28 cellular contexts compared by ENCODE assay signal in the genomic region with DNA sequence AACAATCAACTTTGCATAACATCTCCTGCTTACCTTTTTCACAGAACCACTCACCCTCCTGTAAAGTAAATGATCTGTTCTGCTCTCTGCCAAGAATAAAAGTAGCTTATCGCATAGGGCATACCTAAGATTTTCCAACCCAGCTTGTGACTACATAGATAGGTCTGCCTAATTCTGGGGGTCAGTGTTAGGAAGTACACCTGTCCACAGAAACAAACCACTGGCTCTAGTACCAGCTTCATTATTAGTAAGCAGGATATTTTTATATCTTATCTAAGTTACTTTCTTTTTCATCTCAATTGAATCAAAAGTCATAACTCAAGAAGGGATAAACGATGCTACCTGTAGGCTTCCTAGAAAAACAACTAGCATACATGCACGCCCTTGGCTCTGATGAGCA. TPM values are rescaled to one million over a fixed set of nuclear protein-coding genes. Genes with fewer than 3 reads are reported as not detected.
A peak's percentile ranks its signal among the peaks of the same experiment; 100 is the strongest.
DNase-seq lines count a peak whose midpoint lies in the region; ATAC-seq, FAIRE-seq and TF ChIP-seq lines count a peak whose summit lies in the region.
"Had no signal": no experiment of that assay in that cellular context is flagged by ENCODE, and none has a peak within 500 bp of the region (broad histone marks: within the 10 kb centered on the region; RNA-seq: fewer than 3 reads in every experiment).

No MANE protein-coding gene starts in this region.

- H3K79me2 ChIP-seq in GM23338 (replicated peaks; ENCODE audit: insufficient read depth): no peaks in the 10 kb centered on the region

- no peak overlapping the region for H3K9ac ChIP-seq in mesenchymal stem cell (ENCODE audit: low read length)
- H3K9ac ChIP-seq: GM23248 had no signal

- no peak overlapping the region for H2BK5ac ChIP-seq in mesenchymal stem cell (ENCODE audit: low read depth, low read length, poor library complexity, severe bottlenecking)

- no peak overlapping the region for H3K27ac ChIP-seq in GM23338 (ENCODE audit: low read depth)
- peak overlapping the region in 3 of 4 donors; percentile 24 to 38 (median 35) for H3K27ac ChIP-seq in body of pancreas
- H3K27ac ChIP-seq in mesenchymal stem cell (ENCODE audit: low read length, poor library complexity, severe bottlenecking): peak overlapping the region; percentile 81
- no peak overlapping the region for H3K27ac ChIP-seq in esophagus squamous epithelium
- no peak overlapping the region for H3K27ac ChIP-seq in gastroesophageal sphincter
- H3K27ac ChIP-seq: SJSA1 had no signal

- H3K4me3 ChIP-seq in GM23338: no peak overlapping the region
- H3K4me3 ChIP-seq in body of pancreas: no peak overlapping the region
- H3K4me3 ChIP-seq in mesenchymal stem cell (ENCODE audit: insufficient read depth in 1 of 2, low read depth in 1 of 2, low read length in 2 of 2): no peak overlapping the region
- no peak overlapping the region for H3K4me3 ChIP-seq in esophagus squamous epithelium
- no peak overlapping the region for H3K4me3 ChIP-seq in gastroesophageal sphincter
- H3K4me3 ChIP-seq: GM23248, HAP-1, SJSA1 had no signal

- H2AK5ac ChIP-seq in mesenchymal stem cell (ENCODE audit: low read length, severe bottlenecking): peak overlapping the region; percentile 100

- H3K4me3 Mint-ChIP-seq in GM23338 (no peak overlapping the region), HFFc6 (no peak overlapping the region)

- intact Hi-C loops in body of pancreas (cut with DNase I) (no loop called here), esophagus squamous epithelium (cut with DNase I) (no loop called here)

- H2BK12ac ChIP-seq in mesenchymal stem cell (ENCODE audit: low read length in 2 of 2): peak overlapping the region; percentile 73 to 92

- no peak overlapping the region for H3K23ac ChIP-seq in mesenchymal stem cell (ENCODE audit: low read length in 2 of 2)

- no peaks in the 10 kb centered on the region for H3K27me3 ChIP-seq in GM23338 (ENCODE audit: insufficient read depth)
- H3K27me3 ChIP-seq in body of pancreas: no peaks in the 10 kb centered on the region
- no peaks in the 10 kb centered on the region for H3K27me3 ChIP-seq in mesenchymal stem cell (ENCODE audit: control insufficient read depth in 1 of 2, insufficient read depth in 1 of 2, low read length in 2 of 2)
- H3K27me3 ChIP-seq in esophagus squamous epithelium: no peaks in the 10 kb centered on the region
- no peaks in the 10 kb centered on the region for H3K27me3 ChIP-seq in gastroesophageal sphincter
- H3K27me3 ChIP-seq: BE2C, SJSA1 had no signal

- H3K9me3 ChIP-seq in body of pancreas (no peaks in the 10 kb centered on the region), mesenchymal stem cell (ENCODE audit: control insufficient read depth, low read length) (no peaks in the 10 kb centered on the region), esophagus squamous epithelium (no peaks in the 10 kb centered on the region), gastroesophageal sphincter (no peaks in the 10 kb centered on the region)
- H3K9me3 ChIP-seq: BE2C, HAP-1, SJSA1 had no signal

- H2AFZ ChIP-seq in GM23338 (no peak overlapping the region), mesenchymal stem cell (ENCODE audit: low read depth, low read length) (no peak overlapping the region)
- H2AFZ ChIP-seq: GM23248 had no signal

- no peak overlapping the region for H3K14ac ChIP-seq in mesenchymal stem cell (ENCODE audit: low read length in 2 of 2)

- peaks cover 3% of the 10 kb centered on the region; the same call in 1 of the 3 replicates for H3K4me1 Mint-ChIP-seq in GM23338
- H3K4me1 Mint-ChIP-seq in HFFc6 (ENCODE audit: low read depth): peaks cover 38% of the 10 kb centered on the region

- H3K36me3 ChIP-seq in GM23338 (ENCODE audit: insufficient read depth): no peaks in the 10 kb centered on the region
- no peaks in the 10 kb centered on the region for H3K36me3 ChIP-seq in body of pancreas (replicated peaks in 1 of 2; ENCODE audit: insufficient read depth in 1 of 2, low read depth in 2 of 2)
- H3K36me3 ChIP-seq in mesenchymal stem cell (ENCODE audit: control insufficient read depth in 1 of 2, insufficient read depth in 2 of 2, low read depth in 1 of 2, low read length in 2 of 2): no peaks in the 10 kb centered on the region
- H3K36me3 ChIP-seq in esophagus squamous epithelium: no peaks in the 10 kb centered on the region
- H3K36me3 ChIP-seq in gastroesophageal sphincter: no peaks in the 10 kb centered on the region
- H3K36me3 ChIP-seq: BE2C, HAP-1, SJSA1 had no signal

- H3F3A ChIP-seq in GM23338 (replicated peaks; ENCODE audit: low read depth): no peaks in the 10 kb centered on the region

- H3K36me3 Mint-ChIP-seq in GM23338 (ENCODE audit: low read depth) (no peaks in the 10 kb centered on the region), HFFc6 (ENCODE audit: low read depth) (no peaks in the 10 kb centered on the region)

- TF ChIP-seq CTCF in GM23338 (conservative IDR thresholded peaks at IDR 0.05; ENCODE audit: low read depth in 2 of 2) (no peak), body of pancreas (IDR thresholded peaks at IDR 0.05) (no peak), esophagus squamous epithelium (IDR thresholded peaks at IDR 0.05) (no peak), gastroesophageal sphincter (IDR thresholded peaks at IDR 0.05) (no peak), HFFc6 (IDR thresholded peaks at IDR 0.05) (no peak)

- peak; percentile 5 for DNase-seq in GM23338 (ENCODE audit: low spot score)
- DNase-seq in body of pancreas: no peak
- no peak for DNase-seq in mesenchymal stem cell
- DNase-seq in urothelium cell line (ENCODE audit: low spot score): no peak
- DNase-seq in NCI-H774 (lab: John Stamatoyannopoulos, UW): no peak
- no peak for DNase-seq in esophagus squamous epithelium (lab: John Stamatoyannopoulos, UW)
- DNase-seq in HFFc6: no peak
- DNase-seq: ACHN; BE2C; Calu3; DMS79 treated with DMSO at 0.1 percent for 48 hours; GM23248; Karpas-422; MV-4-11; NCI-H1105; NCI-H1436 treated with DMSO at 0.1 percent for 48 hours; NCI-H187 treated with DMSO at 0.1 percent for 48 hours; NCI-H2171 treated with DMSO at 0.1 percent for 48 hours; NCI-H524 treated with DMSO at 0.1 percent for 48 hours; NCI-H82; NK-92 treated with Interleukin-12 subunit alpha and Interleukin-12 subunit beta, amount 100 ng/mL, for 24 hours; PC-3; Right ventricle myocardium superior had no signal

- no peaks in the 10 kb centered on the region for H3K79me1 ChIP-seq in mesenchymal stem cell (replicated peaks; ENCODE audit: low read length, poor library complexity, severe bottlenecking)

- H3K4me2 ChIP-seq in GM23338 (no peak overlapping the region), mesenchymal stem cell (ENCODE audit: low read length, poor library complexity, severe bottlenecking) (no peak overlapping the region)

- TF ChIP-seq POLR2A in body of pancreas (IDR thresholded peaks at IDR 0.05): no peak
- TF ChIP-seq POLR2A in esophagus squamous epithelium (IDR thresholded peaks at IDR 0.05): no peak
- no peak for TF ChIP-seq POLR2A in gastroesophageal sphincter (IDR thresholded peaks at IDR 0.05)

- H3K4ac ChIP-seq in mesenchymal stem cell (ENCODE audit: low read depth in 1 of 2, low read length in 2 of 2): no peak overlapping the region

- H3K4me1 ChIP-seq in GM23338 (ENCODE audit: insufficient read depth) (no peaks in the 10 kb centered on the region), body of pancreas (peaks cover 47% of the 10 kb centered on the region), mesenchymal stem cell (ENCODE audit: control insufficient read depth, insufficient read depth, low read depth, low read length) (peaks cover 9% of the 10 kb centered on the region), esophagus squamous epithelium (no peaks in the 10 kb centered on the region), gastroesophageal sphincter (no peaks in the 10 kb centered on the region)
- H3K4me1 ChIP-seq: BE2C, HAP-1 had no signal

- peak; percentile 53 for FAIRE-seq in urothelium cell line (lab: Jason Lieb, UNC)

- TF ChIP-seq EP300 in gastroesophageal sphincter (IDR thresholded peaks at IDR 0.05): no peak

- no peaks in the 10 kb centered on the region for H3K9me2 ChIP-seq in GM23338 (ENCODE audit: insufficient read depth)

- H3K18ac ChIP-seq in mesenchymal stem cell (ENCODE audit: low read depth in 1 of 2, low read length in 2 of 2): peak overlapping the region; percentile 58 to 72

- no peak overlapping the region for H4K8ac ChIP-seq in mesenchymal stem cell (ENCODE audit: low read length)

- no peak overlapping the region for H2BK15ac ChIP-seq in mesenchymal stem cell (ENCODE audit: low read depth, poor library complexity, severe bottlenecking)

- H2BK120ac ChIP-seq in mesenchymal stem cell (ENCODE audit: low read depth, low read length): no peak overlapping the region

- no peaks in the 10 kb centered on the region for H3K9me3 Mint-ChIP-seq in GM23338
- H3K9me3 Mint-ChIP-seq in HFFc6: no peaks in the 10 kb centered on the region

- H3K27ac Mint-ChIP-seq in GM23338: no peak overlapping the region
- H3K27ac Mint-ChIP-seq in HFFc6: no peak overlapping the region

- 50 to 65% methylated on average over 3 of the region's 3 CpGs for WGBS in body of pancreas, 2 donors
- 63% methylated on average over 2 of the region's 3 CpGs for WGBS in mesenchymal stem cell
- 62 to 85% methylated on average over 3 of the region's 3 CpGs for WGBS in esophagus squamous epithelium, 2 donors
- 73 to 93% methylated on average over 3 of the region's 3 CpGs for WGBS in gastroesophageal sphincter (ENCODE audit: low coverage in 1 of 2), 2 donors

- no peak overlapping the region for H4K91ac ChIP-seq in mesenchymal stem cell (ENCODE audit: low read length)

- no peaks in the 10 kb centered on the region for H3K27me3 Mint-ChIP-seq in GM23338 (ENCODE audit: insufficient read depth, low read depth, poor library complexity)
- H3K27me3 Mint-ChIP-seq in HFFc6 (ENCODE audit: insufficient read depth): no peaks in the 10 kb centered on the region

- ATAC-seq in GM23338 (no peak), body of pancreas (no peak), gastroesophageal sphincter (no peak)
- ATAC-seq: PC-3 had no signal

- H4K20me1 ChIP-seq in GM23338 (replicated peaks; ENCODE audit: insufficient read depth): no peaks in the 10 kb centered on the region

RNA-seq across cellular contexts. Expression of gene CXCL1, which starts 23.8 kb away (rescaled TPM):
- total RNA-seq in GM23338 (2014; rRNA removed; shearing (Covaris generic)): 1.6 and 1.9 TPM in 2 replicates
- 2.1 and 2.5 TPM in 2 replicates for polyA plus RNA-seq in GM23338 (2016; fragmentation: Nextera tagmentation; extraction: Ambion mirVana)
- 10 to 100 TPM; 17.1 to 52.7 TPM for total RNA-seq in body of pancreas
- polyA plus RNA-seq in mesenchymal stem cell (2013, experiment 1 of 2): 274 TPM
- 286 TPM for polyA plus RNA-seq in mesenchymal stem cell (2013, experiment 2 of 2)
- 100 to 1,000 TPM in 1 of 4 donors, 10 to 100 TPM in 2, 1 to 10 TPM in 1; 9.5 to 152 (median 50.1) TPM for total RNA-seq in esophagus squamous epithelium
- 10 to 100 TPM in 1 of 4 donors, 1 to 10 TPM in 2, not detected in 1; 1.6 to 10.5 (median 3.1) TPM for total RNA-seq in gastroesophageal sphincter
- total RNA-seq in HFFc6 (2021; fragmentation: NEBNext Ultra II Directional; extraction: Animal tissue kit (Norgen Biotek cat#: 25700)): 1 to 10 TPM in 5 of 6 experiments, under 1 TPM in 1; 0.71 to 5.0 (median 4.3) TPM

RNA-seq across cellular contexts. Expression of gene PF4V1, which starts 39.9 kb away (rescaled TPM):
- total RNA-seq in GM23338 (2014; rRNA removed; shearing (Covaris generic)): 0.66 TPM in 1 of 2 replicates, not detected in the other
- polyA plus RNA-seq in GM23338 (2016; fragmentation: Nextera tagmentation; extraction: Ambion mirVana): 1.7 TPM in 1 of 2 replicates, not detected in the other
- not detected for total RNA-seq in body of pancreas
- polyA plus RNA-seq in mesenchymal stem cell (2013, experiment 1 of 2): 0.14 TPM
- not detected for polyA plus RNA-seq in mesenchymal stem cell (2013, experiment 2 of 2)
- total RNA-seq in esophagus squamous epithelium: not detected
- not detected for total RNA-seq in gastroesophageal sphincter
- total RNA-seq in HFFc6 (2021; fragmentation: NEBNext Ultra II Directional; extraction: Animal tissue kit (Norgen Biotek cat#: 25700)): not detected
- total RNA-seq: Calu3, HT-29, PC-3, Right ventricle myocardium superior, SJSA1 had no signal

RNA-seq across cellular contexts. Expression of gene CXCL6, which starts 56.5 kb away (rescaled TPM):
- 7.2 and 9.5 TPM in 2 replicates for total RNA-seq in GM23338 (2014; rRNA removed; shearing (Covaris generic))
- 11.8 and 14.7 TPM in 2 replicates for polyA plus RNA-seq in GM23338 (2016; fragmentation: Nextera tagmentation; extraction: Ambion mirVana)
- total RNA-seq in body of pancreas (10 to 100 TPM in 1 of 2 donors, 1 to 10 TPM in 1; 2.3 to 10.1 TPM), esophagus squamous epithelium (10 to 100 TPM in 1 of 4 donors, 1 to 10 TPM in 1, under 1 TPM in 1, not detected in 1; 0.57 to 10.1 (median 9.4) TPM), gastroesophageal sphincter (1 to 10 TPM in 1 of 4 donors, not detected in 3; 1.1 TPM)
- 6.8 TPM for polyA plus RNA-seq in mesenchymal stem cell (2013, experiment 1 of 2)
- polyA plus RNA-seq in mesenchymal stem cell (2013, experiment 2 of 2): 7.1 TPM
- under 1 TPM in 2 of 6 experiments, not detected in 4; 0.12 to 0.24 TPM for total RNA-seq in HFFc6 (2021; fragmentation: NEBNext Ultra II Directional; extraction: Animal tissue kit (Norgen Biotek cat#: 25700))
- total RNA-seq: Right ventricle myocardium superior, RPMI7951, SJSA1 had no signal

Comparison
In these comparisons a context has a peak if more than half of its experiments do, and no peak if none do; other contexts are left out.
1. H3K27ac ChIP-seq: peak in body of pancreas (3 of 4) and mesenchymal stem cell (single experiment); none in GM23338 (single experiment), esophagus squamous epithelium (0 of 4) and gastroesophageal sphincter (0 of 4).